ENCODE assay signal across 8 cellular contexts in genomic region chr7:149196151-149196704, GRCh38. TPM values are rescaled to one million over a fixed set of nuclear protein-coding genes. Genes with fewer than 3 reads are reported as not detected.
A peak's percentile ranks its signal among the peaks of the same experiment; 100 is the strongest.
DNase-seq lines count a peak whose midpoint lies in the region; ATAC-seq and TF ChIP-seq lines count a peak whose summit lies in the region.

No MANE protein-coding gene starts in this region.

- H3K4me3 ChIP-seq in DND-41 (ENCODE audit: low read depth in 1 of 2, low read length in 2 of 2) (peak overlapping the region; percentile 75 to 98), SK-N-SH (ENCODE audit: low read depth in 2 of 2, low read length in 1 of 2) (peak overlapping the region; percentile 90 to 91)
- peak overlapping the region; percentile 66 for H3K4me3 ChIP-seq in effector memory CD4-positive, alpha-beta T cell (ENCODE audit: insufficient read depth, low read depth, low read length, poor library complexity, severe bottlenecking)

- H3K27me3 ChIP-seq in DND-41 (ENCODE audit: insufficient read depth, low read length, poor library complexity): no peaks in the 10 kb centered on the region
- no peaks in the 10 kb centered on the region for H3K27me3 ChIP-seq in SK-N-SH (ENCODE audit: insufficient read depth)
- H3K27me3 ChIP-seq in effector memory CD4-positive, alpha-beta T cell (replicated peaks; ENCODE audit: control insufficient read depth, insufficient read depth, low read length, poor library complexity, severe bottlenecking): no peaks in the 10 kb centered on the region

- no peak for TF ChIP-seq POLR2A in GM18505 (IDR thresholded peaks at IDR 0.05; ENCODE audit: borderline replicate concordance, extremely low read depth, insufficient read depth, insufficient read length)

- CTCF ChIA-PET in HEK293T (lab: Yijun Ruan, JAX) (interaction anchor here (0.6 to 1.6 kb wide), 4 partner anchors 23 to 70 kb away, joined by 3 to 9 read pairs (median 4); partner anchors contain the start of gene ZNF398), SK-N-SH (lab: Yijun Ruan, JAX) (interaction anchor here (1.0 to 6.7 kb wide), 14 partner anchors 10 to 227 kb away, joined by 3 to 83 read pairs (median 6); partner anchors contain the start of genes ZNF212, ZNF398 and ZNF783)

- no peak for TF ChIP-seq EP300 in SK-N-SH (IDR thresholded peaks at IDR 0.05; ENCODE audit: borderline replicate concordance in 1 of 2, low read depth in 1 of 2, low read length in 1 of 2)

- H3K36me3 ChIP-seq in DND-41 (ENCODE audit: insufficient read depth, low read length): peaks cover 37% of the 10 kb centered on the region
- peaks cover 29 to 30% of the 10 kb centered on the region in 2 experiments for H3K36me3 ChIP-seq in SK-N-SH (replicated peaks in 1 of 2; ENCODE audit: control insufficient read depth in 1 of 2, insufficient read depth in 2 of 2, low read length in 1 of 2)
- peaks cover 23% of the 10 kb centered on the region for H3K36me3 ChIP-seq in effector memory CD4-positive, alpha-beta T cell (ENCODE audit: control insufficient read depth, insufficient read depth, low read length)

- H3K9me3 ChIP-seq in DND-41 (ENCODE audit: insufficient read depth, low read length, severe bottlenecking): no peaks in the 10 kb centered on the region
- no peaks in the 10 kb centered on the region for H3K9me3 ChIP-seq in SK-N-SH
- H3K9me3 ChIP-seq in effector memory CD4-positive, alpha-beta T cell (ENCODE audit: control insufficient read depth, low read length): no peaks in the 10 kb centered on the region

- TF ChIP-seq RAD21 in SK-N-SH (IDR thresholded peaks at IDR 0.05; ENCODE audit: low read length): no peak

- TF ChIP-seq CTCF in DND-41 (IDR thresholded peaks at IDR 0.05; ENCODE audit: borderline replicate concordance, extremely low read depth, low read length, poor library complexity, severe bottlenecking): peak; percentile 6
- TF ChIP-seq CTCF in SK-N-SH (IDR thresholded peaks at IDR 0.05): no peak
- no peak for TF ChIP-seq CTCF in nephron (IDR thresholded peaks at IDR 0.05; ENCODE audit: unreplicated experiment in 3 of 3)

- peak overlapping the region; percentile 81 for H3K4me2 ChIP-seq in DND-41 (ENCODE audit: insufficient read depth, low read length)
- H3K4me2 ChIP-seq in SK-N-SH: peak overlapping the region; percentile 99

- H3K9me3 Mint-ChIP-seq in nephron: peaks cover 3% of the 10 kb centered on the region

- H3K79me2 ChIP-seq in DND-41 (ENCODE audit: insufficient read depth, low read length) (peaks cover 56% of the 10 kb centered on the region), SK-N-SH (ENCODE audit: insufficient read depth) (peaks cover 60% of the 10 kb centered on the region)

- H3K9ac ChIP-seq in DND-41 (ENCODE audit: low read depth, low read length) (peak overlapping the region; percentile 82), SK-N-SH (peak overlapping the region; percentile 85)

- peak overlapping the region; percentile 73 to 92 (median 91) for H3K27ac Mint-ChIP-seq in nephron

- H3K9me2 ChIP-seq in SK-N-SH: no peaks in the 10 kb centered on the region

- H3K4me1 Mint-ChIP-seq in nephron: peaks cover 13% of the 10 kb centered on the region

- ATAC-seq in DND-41 (ENCODE audit: insufficient read depth, low read depth) (peak; percentile 53), GM18505 (IDR thresholded peaks at IDR 0.05; ENCODE audit: unreplicated experiment) (no peak), HG03108 (IDR thresholded peaks at IDR 0.05; ENCODE audit: unreplicated experiment) (no peak), HG03378 (IDR thresholded peaks at IDR 0.05; ENCODE audit: unreplicated experiment) (no peak)

- H4K20me1 ChIP-seq in DND-41 (ENCODE audit: insufficient read depth, low read length) (peaks cover 23% of the 10 kb centered on the region), SK-N-SH (ENCODE audit: insufficient read depth) (peaks cover 16% of the 10 kb centered on the region)

- peaks cover 11% of the 10 kb centered on the region for H3F3A ChIP-seq in SK-N-SH (replicated peaks; ENCODE audit: insufficient read depth)

- H3K36me3 Mint-ChIP-seq in nephron (ENCODE audit: low read depth): peaks cover 34% of the 10 kb centered on the region

- peak overlapping the region; percentile 96 for H2AFZ ChIP-seq in DND-41 (ENCODE audit: low read depth, low read length)
- H2AFZ ChIP-seq in SK-N-SH (ENCODE audit: low read depth): peak overlapping the region; percentile 42; the same call in 1 of the 2 replicates

- POLR2A ChIA-PET in HEK293T (lab: Yijun Ruan, JAX): interaction anchor here (0.9 to 2.4 kb wide), 15 partner anchors 9 to 300 kb away, joined by 3 to 35 read pairs (median 9); partner anchors contain the start of genes ZNF398 and ZNF425
- POLR2A ChIA-PET in SK-N-SH (lab: Yijun Ruan, JAX): interaction anchor here (0.9 to 2.3 kb wide), 7 partner anchors 9 to 71 kb away, joined by 3 to 22 read pairs (median 4); partner anchors contain the start of genes ZNF398 and ZNF425

- DNase-seq in DND-41: peak; percentile 42
- DNase-seq in HEK293T (ENCODE audit: extremely low spot score): peak; percentile 38
- DNase-seq in SK-N-SH: peak; percentile 65
- DNase-seq in effector memory CD4-positive, alpha-beta T cell: no peak

- 0% methylated on average over 16 of the region's 17 CpGs for WGBS in SK-N-SH (ENCODE audit: low lambda C conversion rate)

- H3K27me3 Mint-ChIP-seq in nephron (ENCODE audit: low read depth): no peaks in the 10 kb centered on the region

- H3K27ac ChIP-seq in DND-41 (ENCODE audit: low read length): peak overlapping the region; percentile 94
- peak overlapping the region; percentile 46 to 93 for H3K27ac ChIP-seq in SK-N-SH (ENCODE audit: low read depth in 2 of 2, low read length in 1 of 2)
- H3K27ac ChIP-seq in effector memory CD4-positive, alpha-beta T cell (ENCODE audit: insufficient read depth, low read length, poor library complexity, severe bottlenecking): peak overlapping the region; percentile 57

- H3K4me3 Mint-ChIP-seq in nephron: peak overlapping the region; percentile 90 to 93 (median 92)

- H3K4me1 ChIP-seq in DND-41 (ENCODE audit: insufficient read depth, low read length) (peaks cover 33% of the 10 kb centered on the region), SK-N-SH (ENCODE audit: control insufficient read depth in 1 of 2, insufficient read depth in 2 of 2, low read depth in 1 of 2, low read length in 1 of 2) (peaks cover 13 to 15% of the 10 kb centered on the region in 2 experiments; a peak in 2 of 4 replicates)
- H3K4me1 ChIP-seq in effector memory CD4-positive, alpha-beta T cell (ENCODE audit: control insufficient read depth, insufficient read depth, low read length, poor library complexity, severe bottlenecking): peaks cover 9% of the 10 kb centered on the region

TF ChIP-seq in HEK293T, 16 proteins besides CTCF, POLR2A, EP300 and RAD21:
- TF ChIP-seq CTBP1 (IDR thresholded peaks at IDR 0.05; ENCODE audit: borderline replicate concordance): no peak

TF ChIP-seq in SK-N-SH, 30 proteins besides CTCF, POLR2A, EP300 and RAD21 (continues in another document):
- TF ChIP-seq USF2 (IDR thresholded peaks at IDR 0.05; ENCODE audit: borderline replicate concordance, low read depth, low read length) (no peak), SIN3A (IDR thresholded peaks at IDR 0.05; ENCODE audit: borderline replicate concordance, low read depth, low read length) (0 out of 2 replicates have a peak, but pooled peaks have one; percentile 13), NFIC (IDR thresholded peaks at IDR 0.05; ENCODE audit: borderline replicate concordance) (no peak), TAF1 (IDR thresholded peaks at IDR 0.05; ENCODE audit: borderline replicate concordance, low read depth, low read length) (no peak; the same call in 1 of the 2 replicates), JUND (IDR thresholded peaks at IDR 0.05) (no peak), TEAD4 (IDR thresholded peaks at IDR 0.05; ENCODE audit: borderline replicate concordance, insufficient read depth) (no peak), YY1 (IDR thresholded peaks at IDR 0.05; ENCODE audit: low read depth) (no peak), GATA2 (CRISPR knock-in tag; IDR thresholded peaks at IDR 0.05) (no peak), MEF2A (IDR thresholded peaks at IDR 0.05; ENCODE audit: borderline replicate concordance, low read depth) (no peak), MXI1 (IDR thresholded peaks at IDR 0.05; ENCODE audit: low read depth, low read length) (no peak), RFX5 (IDR thresholded peaks at IDR 0.05; ENCODE audit: low read length) (no peak), NRF1 (IDR thresholded peaks at IDR 0.05; ENCODE audit: low read depth, low read length) (no peak), RCOR1 (IDR thresholded peaks at IDR 0.05; ENCODE audit: low read length) (no peak), FOSL2 (IDR thresholded peaks at IDR 0.05; ENCODE audit: borderline replicate concordance, low read depth) (no peak), EZH2phosphoT487 (IDR thresholded peaks at IDR 0.05; ENCODE audit: borderline replicate concordance, low read depth) (no peak)
- TF ChIP-seq, protein P1, sequence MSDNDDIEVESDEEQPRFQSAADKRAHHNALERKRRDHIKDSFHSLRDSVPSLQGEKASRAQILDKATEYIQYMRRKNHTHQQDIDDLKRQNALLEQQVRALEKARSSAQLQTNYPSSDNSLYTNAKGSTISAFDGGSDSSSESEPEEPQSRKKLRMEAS (IDR thresholded peaks at IDR 0.05; ENCODE audit: low read depth): peak; percentile 16; the same call in 1 of the 2 replicates

RNA-seq across cellular contexts. Expression of gene ZNF282, which starts 0.9 kb away (rescaled TPM):
- 15.0 and 17.9 TPM in 2 replicates for polyA plus RNA-seq in SK-N-SH (2012; rRNA removed)
- polyA plus RNA-seq in SK-N-SH (2012; cell fraction: cytosol; rRNA removed): 7.0 and 10.8 TPM in 2 replicates
- polyA plus RNA-seq in SK-N-SH (2012; cell fraction: nucleus; rRNA removed): 32.3 and 36.8 TPM in 2 replicates

RNA-seq across cellular contexts. Expression of gene ZNF212, which starts 43.2 kb away (rescaled TPM):
- polyA plus RNA-seq in SK-N-SH (2012; rRNA removed): 9.3 and 11.5 TPM in 2 replicates
- polyA plus RNA-seq in SK-N-SH (2012; cell fraction: cytosol; rRNA removed): 5.7 and 7.0 TPM in 2 replicates
- 41.8 and 45.0 TPM in 2 replicates for polyA plus RNA-seq in SK-N-SH (2012; cell fraction: nucleus; rRNA removed)

RNA-seq across cellular contexts. Expression of gene ZNF398, which starts 49.0 kb away (rescaled TPM):
- polyA plus RNA-seq in SK-N-SH (2012; rRNA removed): 4.5 and 4.7 TPM in 2 replicates
- polyA plus RNA-seq in SK-N-SH (2012; cell fraction: cytosol; rRNA removed): 2.8 and 3.6 TPM in 2 replicates
- 6.3 and 6.6 TPM in 2 replicates for polyA plus RNA-seq in SK-N-SH (2012; cell fraction: nucleus; rRNA removed)

Comparison
In these comparisons a context has a peak if more than half of its experiments do, and no peak if none do; other contexts are left out.
1. DNase-seq: peak in DND-41 (single experiment), HEK293T (single experiment) and SK-N-SH (single experiment); none in effector memory CD4-positive, alpha-beta T cell (0 of 3).
2. Peak in every context shown above with its lines, with median percentiles within 50 percentile points of each other: H3K27ac ChIP-seq and H3K4me3 ChIP-seq.